Comparison of ENCODE assay signal across 8 cellular contexts in the genomic region with DNA sequence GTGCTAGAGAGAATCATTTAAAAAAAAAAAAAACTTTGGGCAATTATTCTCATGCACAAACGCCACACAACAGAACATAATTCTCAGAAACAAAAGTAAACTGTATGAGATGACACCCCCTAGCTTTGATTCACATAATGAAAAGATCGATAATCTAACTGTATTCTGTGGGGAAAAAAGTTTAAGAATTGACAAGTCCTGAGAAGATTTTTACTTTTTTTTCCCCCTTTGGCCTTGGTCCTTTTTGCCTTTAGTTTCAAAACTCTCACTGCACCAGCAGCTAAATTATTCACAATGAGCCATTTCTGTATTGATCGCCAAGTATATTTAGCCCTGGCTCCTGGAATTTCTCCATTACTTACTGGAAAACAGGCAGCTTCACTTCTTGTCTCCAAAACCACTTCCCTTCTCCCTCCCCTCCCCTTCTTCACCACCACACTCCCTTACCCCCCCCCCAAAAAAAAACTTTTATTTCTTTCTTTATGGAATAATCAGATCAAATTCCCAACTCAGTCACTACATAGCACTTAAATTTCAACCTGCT. TPM values are rescaled to one million over a fixed set of nuclear protein-coding genes. Genes with fewer than 3 reads are reported as not detected.
A peak's percentile ranks its signal among the peaks of the same experiment; 100 is the strongest.
DNase-seq lines count a peak whose midpoint lies in the region; ATAC-seq and TF ChIP-seq lines count a peak whose summit lies in the region.

No MANE protein-coding gene starts in this region.

- TF ChIP-seq CTCF in neural crest cell (conservative IDR thresholded peaks at IDR 0.05), result peak; percentile 21

- H3K27me3 Mint-ChIP-seq in CD4-positive, alpha-beta memory T cell, result peaks cover 12 to 22% of the 10 kb centered on the region in 2 donors
- peaks cover 3% of the 10 kb centered on the region for H3K27me3 Mint-ChIP-seq in neural crest cell (ENCODE audit: low read depth)

- peak overlapping the region; percentile 83 to 96 (median 88) for H3K4me3 Mint-ChIP-seq in CD4-positive, alpha-beta memory T cell
- peak overlapping the region; percentile 95 for H3K4me3 Mint-ChIP-seq in neural crest cell

- ATAC-seq in HG02884 (IDR thresholded peaks at IDR 0.05; ENCODE audit: unreplicated experiment), result no peak
- ATAC-seq in GM19328 (IDR thresholded peaks at IDR 0.05; ENCODE audit: unreplicated experiment), result no peak

- H3K27ac ChIP-seq in CD4-positive, alpha-beta memory T cell (ENCODE audit: low read depth, low read length), result peak overlapping the region; percentile 18
- no peak overlapping the region for H3K27ac ChIP-seq in ectodermal cell (ENCODE audit: insufficient read depth, low read depth, low read length, poor library complexity, severe bottlenecking)
- no peak overlapping the region for H3K27ac ChIP-seq in effector memory CD4-positive, alpha-beta T cell (ENCODE audit: insufficient read depth, low read length, poor library complexity, severe bottlenecking)

- H3K9me3 Mint-ChIP-seq in CD4-positive, alpha-beta memory T cell, result no peaks in the 10 kb centered on the region
- no peaks in the 10 kb centered on the region for H3K9me3 Mint-ChIP-seq in neural crest cell

- 50 to 68% methylated on average over 1 to 3 of the region's 3 CpGs for WGBS in ectodermal cell, 2 experiments

- CTCF ChIA-PET in CD4-positive, alpha-beta memory T cell (lab: Charles Lee; ENCODE audit: partially characterized antibody), result interaction anchor here (0.7 to 1.3 kb wide), 5 partner anchors 15 to 372 kb away, joined by 3 read pairs; no protein-coding TSS in a partner anchor

- H3K4me1 Mint-ChIP-seq in CD4-positive, alpha-beta memory T cell, result peaks cover 14 to 39% (median 23%) of the 10 kb centered on the region in 4 donors
- peaks cover 46% of the 10 kb centered on the region for H3K4me1 Mint-ChIP-seq in neural crest cell

- DNase-seq in CD4-positive, alpha-beta memory T cell, result no peak
- DNase-seq in MG63, result no peak
- no peak for DNase-seq in neural crest cell (ENCODE audit: low read depth, low spot score)
- DNase-seq in effector memory CD4-positive, alpha-beta T cell, result no peak
- no peak for DNase-seq in NCI-H146 treated with DMSO at 0.1 percent for 48 hours (lab: John Stamatoyannopoulos, UW; ENCODE audit: unreplicated experiment)

- peaks cover 0 to 8% of the 10 kb centered on the region in 2 donors for H3K36me3 Mint-ChIP-seq in CD4-positive, alpha-beta memory T cell
- no peaks in the 10 kb centered on the region for H3K36me3 Mint-ChIP-seq in neural crest cell (ENCODE audit: low read depth)

- no peaks in the 10 kb centered on the region for H3K36me3 ChIP-seq in CD4-positive, alpha-beta memory T cell (ENCODE audit: insufficient read depth, low read length)
- H3K36me3 ChIP-seq in MG63 (peaks cover 5% of the 10 kb centered on the region; the same call in 1 of the 2 replicates), ectodermal cell (ENCODE audit: control insufficient read depth, insufficient read depth, low read length) (no peaks in the 10 kb centered on the region)
- H3K36me3 ChIP-seq in effector memory CD4-positive, alpha-beta T cell (ENCODE audit: control insufficient read depth, insufficient read depth, low read length), result no peaks in the 10 kb centered on the region

- POLR2A ChIA-PET in CD4-positive, alpha-beta memory T cell (lab: Charles Lee; ENCODE audit: partially characterized antibody), result interaction anchor here (1.7 kb wide), 1 partner anchor 46 kb away, joined by 3 read pairs; no protein-coding TSS in a partner anchor

- peak overlapping the region in 6 of 7 donors; percentile 8 to 90 (median 78) for H3K27ac Mint-ChIP-seq in CD4-positive, alpha-beta memory T cell
- no peak overlapping the region for H3K27ac Mint-ChIP-seq in neural crest cell (ENCODE audit: unreplicated experiment)

- H3K27me3 ChIP-seq in CD4-positive, alpha-beta memory T cell (ENCODE audit: insufficient read depth, low read length), result no peaks in the 10 kb centered on the region
- H3K27me3 ChIP-seq in MG63 (no peaks in the 10 kb centered on the region), ectodermal cell (ENCODE audit: control insufficient read depth, insufficient read depth, low read length, poor library complexity, severe bottlenecking) (no peaks in the 10 kb centered on the region)
- H3K27me3 ChIP-seq in effector memory CD4-positive, alpha-beta T cell (replicated peaks; ENCODE audit: control insufficient read depth, insufficient read depth, low read length, poor library complexity, severe bottlenecking), result no peaks in the 10 kb centered on the region

- peaks cover 7% of the 10 kb centered on the region for H3K4me1 ChIP-seq in CD4-positive, alpha-beta memory T cell (ENCODE audit: insufficient read depth, low read length)
- H3K4me1 ChIP-seq in ectodermal cell (ENCODE audit: control insufficient read depth, insufficient read depth, low read length), result peaks cover 10% of the 10 kb centered on the region
- no peaks in the 10 kb centered on the region for H3K4me1 ChIP-seq in effector memory CD4-positive, alpha-beta T cell (ENCODE audit: control insufficient read depth, insufficient read depth, low read length, poor library complexity, severe bottlenecking)

- intact Hi-C loops in CD4-positive, alpha-beta memory T cell (cut with micrococcal nuclease), result no loop called here

- no peaks in the 10 kb centered on the region for H3K9me3 ChIP-seq in CD4-positive, alpha-beta memory T cell (ENCODE audit: control insufficient read depth in 1 of 2, low read length in 2 of 2)
- H3K9me3 ChIP-seq in MG63 (no peaks in the 10 kb centered on the region), ectodermal cell (ENCODE audit: control insufficient read depth, low read length) (no peaks in the 10 kb centered on the region)
- no peaks in the 10 kb centered on the region for H3K9me3 ChIP-seq in effector memory CD4-positive, alpha-beta T cell (ENCODE audit: control insufficient read depth, low read length)

- H3K4me3 ChIP-seq in CD4-positive, alpha-beta memory T cell (ENCODE audit: low read length in 2 of 2), result peak overlapping the region in 1 of 2 donors; percentile 4
- H3K4me3 ChIP-seq in MG63 (peak overlapping the region; percentile 62), ectodermal cell (ENCODE audit: insufficient read depth, low read depth, low read length) (peak overlapping the region; percentile 61)
- H3K4me3 ChIP-seq in effector memory CD4-positive, alpha-beta T cell (ENCODE audit: insufficient read depth, low read depth, low read length, poor library complexity, severe bottlenecking), result no peak overlapping the region

RNA-seq across cellular contexts. Expression of a gene that starts 2.0 kb away (rescaled TPM):
- 10 to 100 TPM; 13.2 to 15.0 TPM for total RNA-seq in CD4-positive, alpha-beta memory T cell
- under 1 TPM; 0.14 to 0.67 TPM for polyA plus RNA-seq in CD4-positive, alpha-beta memory T cell
- total RNA-seq in MG63 (2014; rRNA removed; shearing (Covaris generic); ENCODE audit: low replicate concordance), result 2.5 and 5.2 TPM in 2 replicates
- 14.2 TPM for polyA plus RNA-seq in ectodermal cell (2013, experiment 1 of 4)
- 12.7 TPM for polyA plus RNA-seq in ectodermal cell (2013, experiment 2 of 4)
- 10.2 TPM for polyA plus RNA-seq in ectodermal cell (2013, experiment 3 of 4)
- polyA plus RNA-seq in ectodermal cell (2013, experiment 4 of 4), result 11.4 TPM
- 7.3 and 7.6 TPM in 2 replicates for total RNA-seq in neural crest cell
